ENCODE assay signal across 31 cellular contexts in genomic region chr7:132347858-132348257, GRCh38.
"Had no signal": no experiment of that assay in that cellular context is flagged by ENCODE, and none has a peak within 500 bp of the region (broad histone marks: within the 10 kb centered on the region; RNA-seq: fewer than 3 reads in every experiment).

No MANE protein-coding gene starts in this region.

- H3K4me1 Mint-ChIP-seq: immature natural killer cell; naive thymus-derived CD4-positive, alpha-beta T cell; stimulated activated effector memory CD8-positive, alpha-beta T cell treated with anti-CD3 and anti-CD28 coated beads, Interleukin-12 subunit alpha, Interleukin-12 subunit beta, amount 100 ng/mL, for 72 hours had no signal

- H3K9me3 ChIP-seq: esophagus squamous epithelium, heart right ventricle, ovary, psoas muscle, stomach, thyroid gland had no signal

- ATAC-seq: left colon; naive thymus-derived CD4-positive, alpha-beta T cell; right cardiac atrium; stimulated activated effector memory CD8-positive, alpha-beta T cell treated with anti-CD3 and anti-CD28 coated beads, Interleukin-12 subunit alpha, Interleukin-12 subunit beta, amount 100 ng/mL, for 72 hours had no signal

- H3K27ac Mint-ChIP-seq: immature natural killer cell; naive thymus-derived CD4-positive, alpha-beta T cell; stimulated activated effector memory CD8-positive, alpha-beta T cell treated with anti-CD3 and anti-CD28 coated beads, Interleukin-12 subunit alpha, Interleukin-12 subunit beta, amount 100 ng/mL, for 72 hours had no signal

- H3K27ac ChIP-seq: dorsolateral prefrontal cortex, esophagus squamous epithelium, heart right ventricle, ovary, psoas muscle, sigmoid colon, stomach, thyroid gland had no signal

- H3K4me3 ChIP-seq: dorsolateral prefrontal cortex, esophagus squamous epithelium, heart right ventricle, lung, ovary, psoas muscle, sigmoid colon, stomach, thyroid gland had no signal

- H3K27me3 ChIP-seq: ovary, thyroid gland had no signal

- H3K4me3 Mint-ChIP-seq: immature natural killer cell; naive thymus-derived CD4-positive, alpha-beta T cell; nephron; stimulated activated effector memory CD8-positive, alpha-beta T cell treated with anti-CD3 and anti-CD28 coated beads, Interleukin-12 subunit alpha, Interleukin-12 subunit beta, amount 100 ng/mL, for 72 hours had no signal

- FAIRE-seq: colon, endometrium had no signal

- H3K4me1 ChIP-seq: thyroid gland had no signal

- H3K36me3 ChIP-seq: esophagus squamous epithelium, heart right ventricle, ovary, sigmoid colon, stomach, thyroid gland had no signal

- DNase-seq: dorsolateral prefrontal cortex; effector CD4-positive, alpha-beta T cell; erythroblast; esophagus squamous epithelium; foreskin melanocyte; heart right ventricle; hippocampal formation; immature natural killer cell; islet precursor cell; kidney glomerular epithelial cell; left colon; mesenchymal stem cell; midbrain; naive thymus-derived CD4-positive, alpha-beta T cell; occipital lobe; ovary; posterior cingulate gyrus; psoas muscle; right cardiac atrium; sigmoid colon; stimulated activated CD4-positive, alpha-beta T cell treated with anti-CD3 and anti-CD28 coated beads, Interleukin-2, amount 100 ng/mL, for 24 hours; stimulated activated CD4-positive, alpha-beta T cell treated with anti-CD3 and anti-CD28 coated beads, Interleukin-4, amount 100 ng/mL, for 24 hours; stimulated activated naive CD4-positive, alpha-beta T cell treated with Interleukin-2 at 50 U/mL for 16 hours; stomach; thyroid gland; trophoblast cell had no signal

- H3K9me3 Mint-ChIP-seq: immature natural killer cell; naive thymus-derived CD4-positive, alpha-beta T cell; nephron; stimulated activated effector memory CD8-positive, alpha-beta T cell treated with anti-CD3 and anti-CD28 coated beads, Interleukin-12 subunit alpha, Interleukin-12 subunit beta, amount 100 ng/mL, for 72 hours had no signal

- H3K36me3 Mint-ChIP-seq: immature natural killer cell; naive thymus-derived CD4-positive, alpha-beta T cell; stimulated activated effector memory CD8-positive, alpha-beta T cell treated with anti-CD3 and anti-CD28 coated beads, Interleukin-12 subunit alpha, Interleukin-12 subunit beta, amount 100 ng/mL, for 72 hours had no signal
